In the genomic region with DNA sequence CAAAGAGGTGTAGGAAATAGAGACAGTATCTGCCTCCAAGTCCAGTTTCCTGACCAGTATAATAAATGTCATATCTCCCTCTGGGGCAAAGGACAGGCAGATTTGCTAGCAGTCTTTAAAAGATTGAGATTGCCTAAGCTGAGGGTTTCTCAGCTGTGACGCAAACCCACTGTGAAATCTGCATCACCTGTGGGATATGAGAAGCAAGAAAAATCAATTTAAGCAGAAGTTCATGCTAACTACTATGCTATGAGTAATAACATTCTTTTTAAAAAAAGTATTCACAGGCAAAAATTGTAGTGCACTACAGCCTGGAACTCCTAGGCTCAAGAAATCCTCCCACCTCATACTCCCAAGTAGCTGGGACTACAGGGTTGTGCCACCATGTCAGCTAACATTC, we compare ENCODE assay signal across 14 cellular contexts.
"Had no signal": no experiment of that assay in that cellular context is flagged by ENCODE, and none has a peak within 500 bp of the region (broad histone marks: within the 10 kb centered on the region; RNA-seq: fewer than 3 reads in every experiment).

No MANE protein-coding gene starts in this region.

- H3K4me1 Mint-ChIP-seq: endodermal cell; naive thymus-derived CD4-positive, alpha-beta T cell; nephron progenitor cell had no signal

- H3K4me3 Mint-ChIP-seq: endodermal cell; naive thymus-derived CD4-positive, alpha-beta T cell; nephron progenitor cell; type B pancreatic cell had no signal

- H3K36me3 Mint-ChIP-seq: naive thymus-derived CD4-positive, alpha-beta T cell; type B pancreatic cell had no signal

- H3K27me3 ChIP-seq: heart left ventricle, right atrium auricular region, sigmoid colon had no signal

- H3K9me3 ChIP-seq: sigmoid colon had no signal

- H3K27ac ChIP-seq: coronary artery, heart left ventricle, right atrium auricular region, sigmoid colon, skin epidermis had no signal

- H3K27ac Mint-ChIP-seq: endodermal cell; naive thymus-derived CD4-positive, alpha-beta T cell; nephron progenitor cell; type B pancreatic cell had no signal

- H3K27me3 Mint-ChIP-seq: type B pancreatic cell had no signal

- DNase-seq: effector CD4-positive, alpha-beta T cell; endodermal cell; erythroblast; heart left ventricle; naive thymus-derived CD4-positive, alpha-beta T cell; nephron progenitor cell; posterior cingulate gyrus; sigmoid colon; stimulated activated CD4-positive, alpha-beta T cell treated with anti-CD3 and anti-CD28 coated beads, Interleukin-12 subunit alpha, Interleukin-12 subunit beta, amount 100 ng/mL, for 4 hours; stimulated activated naive CD4-positive, alpha-beta T cell treated with Interleukin-2 at 50 U/mL for 16 hours had no signal

- H3K4me3 ChIP-seq: coronary artery, heart left ventricle, right atrium auricular region, sigmoid colon, skin epidermis had no signal

- ATAC-seq: heart left ventricle; naive thymus-derived CD4-positive, alpha-beta T cell had no signal

- H3K36me3 ChIP-seq: heart left ventricle, right atrium auricular region, sigmoid colon had no signal

- H3K4me1 ChIP-seq: heart left ventricle, right atrium auricular region, sigmoid colon had no signal
